In the genomic region with DNA sequence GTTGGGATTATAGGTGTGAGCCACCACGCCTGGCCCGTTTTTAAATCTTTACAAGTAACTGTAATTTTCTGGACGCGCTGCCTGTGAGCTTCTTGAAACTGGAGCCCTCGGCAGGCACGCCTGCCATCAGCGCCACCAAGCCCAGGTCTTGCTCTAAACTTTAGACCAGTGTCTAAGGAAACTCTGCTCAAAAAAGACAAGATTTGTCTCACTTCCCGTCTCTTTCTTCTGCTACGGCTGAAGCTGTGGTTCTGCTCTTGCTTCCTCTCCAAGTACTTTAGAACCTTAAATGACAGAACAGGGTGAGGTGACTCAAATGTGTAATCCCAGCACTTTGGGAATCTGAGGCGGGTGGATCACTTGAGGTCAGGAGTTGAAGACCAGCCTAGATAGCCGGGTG, we compare ENCODE assay signal across 18 cellular contexts. TPM values are rescaled to one million over a fixed set of nuclear protein-coding genes. Genes with fewer than 3 reads are reported as not detected.
DNase-seq lines count a peak whose midpoint lies in the region; ATAC-seq lines count a peak whose summit lies in the region.
"Had no signal": no experiment of that assay in that cellular context is flagged by ENCODE, and none has a peak within 500 bp of the region (broad histone marks: within the 10 kb centered on the region; RNA-seq: fewer than 3 reads in every experiment).

No MANE protein-coding gene starts in this region.

- CTCF ChIA-PET in activated CD4-positive, alpha-beta T cell treated with anti-CD3 and anti-CD28 coated beads for 36 hours (lab: Charles Lee), result interaction anchor here (0.7 to 9.5 kb wide), 7 partner anchors 9 to 312 kb away, joined by 3 to 161 read pairs (median 6); no protein-coding TSS in a partner anchor

- intact Hi-C loops in activated CD4-positive, alpha-beta T cell treated with anti-CD3 and anti-CD28 coated beads for 36 hours (cut with DNase I, micrococcal nuclease), result no loop called here
- intact Hi-C loops in dendritic cell treated with granulocyte-macrophage colony-stimulating factor and Interleukin-4, amounts not matched to agents 40 ng/mL and 50 ng/mL, for 4 days (cut with micrococcal nuclease), result no loop called here

- H3K4me3 Mint-ChIP-seq in activated CD4-positive, alpha-beta T cell treated with anti-CD3 and anti-CD28 coated beads for 36 hours, result peak overlapping the region; percentile 56
- peak overlapping the region; percentile 68 for H3K4me3 Mint-ChIP-seq in dendritic cell treated with granulocyte-macrophage colony-stimulating factor and Interleukin-4, amounts not matched to agents 40 ng/mL and 50 ng/mL, for 4 days

- ATAC-seq in activated CD4-positive, alpha-beta T cell treated with anti-CD3 and anti-CD28 coated beads for 36 hours, result peak; percentile 11
- no peak for ATAC-seq in GM21447 (IDR thresholded peaks at IDR 0.05; ENCODE audit: unreplicated experiment)
- no peak for ATAC-seq in HG02981 (IDR thresholded peaks at IDR 0.05; ENCODE audit: unreplicated experiment)
- ATAC-seq: GM12878, SK-N-SH treated with all-trans-retinoic acid at 6 μM for 48 hours had no signal

- POLR2A ChIA-PET in activated CD4-positive, alpha-beta T cell treated with anti-CD3 and anti-CD28 coated beads for 36 hours (lab: Charles Lee), result interaction anchor here (0.6 to 2.2 kb wide), 4 partner anchors 11 to 53 kb away, joined by 3 to 7 read pairs (median 3); no protein-coding TSS in a partner anchor

- peaks cover 41% of the 10 kb centered on the region for H3K36me3 Mint-ChIP-seq in activated CD4-positive, alpha-beta T cell treated with anti-CD3 and anti-CD28 coated beads for 36 hours (ENCODE audit: low read depth)
- H3K36me3 Mint-ChIP-seq in dendritic cell treated with granulocyte-macrophage colony-stimulating factor and Interleukin-4, amounts not matched to agents 40 ng/mL and 50 ng/mL, for 4 days (ENCODE audit: low read depth), result peaks cover 81% of the 10 kb centered on the region

- peak overlapping the region; percentile 97 for H3K27ac Mint-ChIP-seq in activated CD4-positive, alpha-beta T cell treated with anti-CD3 and anti-CD28 coated beads for 36 hours
- peak overlapping the region; percentile 91 for H3K27ac Mint-ChIP-seq in dendritic cell treated with granulocyte-macrophage colony-stimulating factor and Interleukin-4, amounts not matched to agents 40 ng/mL and 50 ng/mL, for 4 days

- no peaks in the 10 kb centered on the region for H3K27me3 Mint-ChIP-seq in activated CD4-positive, alpha-beta T cell treated with anti-CD3 and anti-CD28 coated beads for 36 hours
- H3K27me3 Mint-ChIP-seq in dendritic cell treated with granulocyte-macrophage colony-stimulating factor and Interleukin-4, amounts not matched to agents 40 ng/mL and 50 ng/mL, for 4 days, result no peaks in the 10 kb centered on the region

- peak overlapping the region in 15 of 21 experiments; percentile 7 to 87 (median 53) for H3K27ac ChIP-seq in skin epidermis

- no peak overlapping the region for H3K4me3 ChIP-seq in skin epidermis
- H3K4me3 ChIP-seq: GM12878, HAP-1, tibial nerve had no signal

- no peaks in the 10 kb centered on the region for H3K9me3 Mint-ChIP-seq in activated CD4-positive, alpha-beta T cell treated with anti-CD3 and anti-CD28 coated beads for 36 hours (ENCODE audit: low read depth)
- no peaks in the 10 kb centered on the region for H3K9me3 Mint-ChIP-seq in dendritic cell treated with granulocyte-macrophage colony-stimulating factor and Interleukin-4, amounts not matched to agents 40 ng/mL and 50 ng/mL, for 4 days

- H3K4me1 Mint-ChIP-seq in activated CD4-positive, alpha-beta T cell treated with anti-CD3 and anti-CD28 coated beads for 36 hours, result peaks cover 73% of the 10 kb centered on the region
- peaks cover 45% of the 10 kb centered on the region for H3K4me1 Mint-ChIP-seq in dendritic cell treated with granulocyte-macrophage colony-stimulating factor and Interleukin-4, amounts not matched to agents 40 ng/mL and 50 ng/mL, for 4 days (ENCODE audit: low read depth)

- DNase-seq in activated CD4-positive, alpha-beta T cell treated with anti-CD3 and anti-CD28 coated beads for 36 hours, result peak; percentile 55
- no peak for DNase-seq in activated CD4-positive, alpha-beta T cell treated with anti-CD3 and anti-CD28 coated beads for 1 hour
- DNase-seq in activated CD4-positive, alpha-beta T cell treated with anti-CD3 and anti-CD28 coated beads for 48 hours, result peak; percentile 37
- DNase-seq in hippocampal formation (lab: John Stamatoyannopoulos, UW), result no peak
- DNase-seq: 8988T, IMR-90, mesendoderm, NCI-H1436 treated with DMSO at 0.1 percent for 48 hours, NCI-H774, retina had no signal

RNA-seq across cellular contexts. Expression of a gene that starts 24.9 kb away (rescaled TPM):
- total RNA-seq in activated CD4-positive, alpha-beta T cell treated with anti-CD3 and anti-CD28 coated beads for 36 hours, result 10 to 100 TPM; 10.9 to 13.5 TPM

RNA-seq across cellular contexts. Expression of a gene that starts 27.6 kb away (rescaled TPM):
- total RNA-seq in activated CD4-positive, alpha-beta T cell treated with anti-CD3 and anti-CD28 coated beads for 36 hours, result 10 to 100 TPM; 71.4 to 73.1 TPM

RNA-seq across cellular contexts. Expression of a gene that starts 28.4 kb away (rescaled TPM):
- total RNA-seq in activated CD4-positive, alpha-beta T cell treated with anti-CD3 and anti-CD28 coated beads for 36 hours, result 1 to 10 TPM in 1 of 2 experiments, under 1 TPM in 1; 0.81 to 1.6 TPM

RNA-seq across cellular contexts. Expression of a gene that starts 38.2 kb away (rescaled TPM):
- 10 to 100 TPM; 21.0 to 22.7 TPM for total RNA-seq in activated CD4-positive, alpha-beta T cell treated with anti-CD3 and anti-CD28 coated beads for 36 hours

RNA-seq across cellular contexts. Expression of a gene that starts 40.3 kb away (rescaled TPM):
- total RNA-seq in activated CD4-positive, alpha-beta T cell treated with anti-CD3 and anti-CD28 coated beads for 36 hours, result 10 to 100 TPM; 16.3 to 18.1 TPM

Comparison
In these comparisons a context has a peak if more than half of its experiments do, and no peak if none do; other contexts are left out.
1. DNase-seq: peak in activated CD4-positive, alpha-beta T cell treated with anti-CD3 and anti-CD28 coated beads for 36 hours (single experiment) and activated CD4-positive, alpha-beta T cell treated with anti-CD3 and anti-CD28 coated beads for 48 hours (single experiment); none in activated CD4-positive, alpha-beta T cell treated with anti-CD3 and anti-CD28 coated beads for 1 hour (single experiment) and hippocampal formation (0 of 2).